Comparison of ENCODE assay signal across 1 cellular context in the genomic region with DNA sequence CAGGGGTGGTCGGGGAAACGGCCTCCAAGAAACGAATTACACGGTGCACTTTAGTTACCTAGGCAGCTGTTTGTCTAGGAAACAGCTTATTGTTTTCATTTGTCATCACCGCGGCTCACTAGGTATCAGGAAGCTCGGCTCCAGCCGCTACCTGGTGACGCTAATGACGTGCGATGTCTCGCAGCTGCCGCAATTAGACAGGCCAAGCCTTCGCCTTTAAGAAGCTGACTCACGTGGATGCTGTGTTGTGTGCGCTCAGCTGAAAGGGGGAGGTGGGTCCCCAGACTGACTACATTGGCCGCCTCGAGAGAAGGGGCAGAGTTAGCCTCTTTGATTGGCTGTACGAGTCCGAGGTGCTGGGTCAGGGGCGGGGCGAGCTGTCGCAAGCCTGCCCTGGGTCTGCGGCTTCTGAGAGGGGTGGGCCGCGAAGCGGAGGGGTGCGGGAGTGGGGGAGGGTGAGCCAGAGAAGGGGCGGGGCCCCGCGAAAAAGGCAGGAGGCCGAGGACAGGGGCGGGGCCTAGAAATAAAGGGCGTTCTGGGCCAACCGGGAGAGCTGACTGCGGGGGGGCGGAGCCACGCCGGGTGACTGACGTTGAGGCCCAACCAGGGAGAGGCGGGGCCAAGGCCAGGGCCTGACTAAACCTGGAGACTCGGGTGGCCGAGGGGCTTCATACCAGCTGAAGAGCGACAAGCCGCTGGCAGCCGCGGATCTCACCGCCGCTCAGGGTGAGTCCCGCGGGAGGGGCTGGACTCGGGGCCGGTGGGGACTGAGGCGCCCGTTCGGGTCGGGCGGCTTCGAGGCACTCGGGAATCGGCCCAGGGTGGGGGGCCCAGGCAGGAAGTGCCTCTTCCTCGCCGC.
A peak's percentile ranks its signal among the peaks of the same experiment; 100 is the strongest.
TF ChIP-seq lines count a peak whose summit lies in the region.

A gene (plus strand): TSS at position 671 of the 859 bp plus-strand sequence. CDS start 9,645 bp downstream, outside the sequence.

TF ChIP-seq in K562, 482 proteins besides CTCF, POLR2A, EP300 and RAD21 (continued from another document and continues in another):
- TF ChIP-seq, protein P1, sequence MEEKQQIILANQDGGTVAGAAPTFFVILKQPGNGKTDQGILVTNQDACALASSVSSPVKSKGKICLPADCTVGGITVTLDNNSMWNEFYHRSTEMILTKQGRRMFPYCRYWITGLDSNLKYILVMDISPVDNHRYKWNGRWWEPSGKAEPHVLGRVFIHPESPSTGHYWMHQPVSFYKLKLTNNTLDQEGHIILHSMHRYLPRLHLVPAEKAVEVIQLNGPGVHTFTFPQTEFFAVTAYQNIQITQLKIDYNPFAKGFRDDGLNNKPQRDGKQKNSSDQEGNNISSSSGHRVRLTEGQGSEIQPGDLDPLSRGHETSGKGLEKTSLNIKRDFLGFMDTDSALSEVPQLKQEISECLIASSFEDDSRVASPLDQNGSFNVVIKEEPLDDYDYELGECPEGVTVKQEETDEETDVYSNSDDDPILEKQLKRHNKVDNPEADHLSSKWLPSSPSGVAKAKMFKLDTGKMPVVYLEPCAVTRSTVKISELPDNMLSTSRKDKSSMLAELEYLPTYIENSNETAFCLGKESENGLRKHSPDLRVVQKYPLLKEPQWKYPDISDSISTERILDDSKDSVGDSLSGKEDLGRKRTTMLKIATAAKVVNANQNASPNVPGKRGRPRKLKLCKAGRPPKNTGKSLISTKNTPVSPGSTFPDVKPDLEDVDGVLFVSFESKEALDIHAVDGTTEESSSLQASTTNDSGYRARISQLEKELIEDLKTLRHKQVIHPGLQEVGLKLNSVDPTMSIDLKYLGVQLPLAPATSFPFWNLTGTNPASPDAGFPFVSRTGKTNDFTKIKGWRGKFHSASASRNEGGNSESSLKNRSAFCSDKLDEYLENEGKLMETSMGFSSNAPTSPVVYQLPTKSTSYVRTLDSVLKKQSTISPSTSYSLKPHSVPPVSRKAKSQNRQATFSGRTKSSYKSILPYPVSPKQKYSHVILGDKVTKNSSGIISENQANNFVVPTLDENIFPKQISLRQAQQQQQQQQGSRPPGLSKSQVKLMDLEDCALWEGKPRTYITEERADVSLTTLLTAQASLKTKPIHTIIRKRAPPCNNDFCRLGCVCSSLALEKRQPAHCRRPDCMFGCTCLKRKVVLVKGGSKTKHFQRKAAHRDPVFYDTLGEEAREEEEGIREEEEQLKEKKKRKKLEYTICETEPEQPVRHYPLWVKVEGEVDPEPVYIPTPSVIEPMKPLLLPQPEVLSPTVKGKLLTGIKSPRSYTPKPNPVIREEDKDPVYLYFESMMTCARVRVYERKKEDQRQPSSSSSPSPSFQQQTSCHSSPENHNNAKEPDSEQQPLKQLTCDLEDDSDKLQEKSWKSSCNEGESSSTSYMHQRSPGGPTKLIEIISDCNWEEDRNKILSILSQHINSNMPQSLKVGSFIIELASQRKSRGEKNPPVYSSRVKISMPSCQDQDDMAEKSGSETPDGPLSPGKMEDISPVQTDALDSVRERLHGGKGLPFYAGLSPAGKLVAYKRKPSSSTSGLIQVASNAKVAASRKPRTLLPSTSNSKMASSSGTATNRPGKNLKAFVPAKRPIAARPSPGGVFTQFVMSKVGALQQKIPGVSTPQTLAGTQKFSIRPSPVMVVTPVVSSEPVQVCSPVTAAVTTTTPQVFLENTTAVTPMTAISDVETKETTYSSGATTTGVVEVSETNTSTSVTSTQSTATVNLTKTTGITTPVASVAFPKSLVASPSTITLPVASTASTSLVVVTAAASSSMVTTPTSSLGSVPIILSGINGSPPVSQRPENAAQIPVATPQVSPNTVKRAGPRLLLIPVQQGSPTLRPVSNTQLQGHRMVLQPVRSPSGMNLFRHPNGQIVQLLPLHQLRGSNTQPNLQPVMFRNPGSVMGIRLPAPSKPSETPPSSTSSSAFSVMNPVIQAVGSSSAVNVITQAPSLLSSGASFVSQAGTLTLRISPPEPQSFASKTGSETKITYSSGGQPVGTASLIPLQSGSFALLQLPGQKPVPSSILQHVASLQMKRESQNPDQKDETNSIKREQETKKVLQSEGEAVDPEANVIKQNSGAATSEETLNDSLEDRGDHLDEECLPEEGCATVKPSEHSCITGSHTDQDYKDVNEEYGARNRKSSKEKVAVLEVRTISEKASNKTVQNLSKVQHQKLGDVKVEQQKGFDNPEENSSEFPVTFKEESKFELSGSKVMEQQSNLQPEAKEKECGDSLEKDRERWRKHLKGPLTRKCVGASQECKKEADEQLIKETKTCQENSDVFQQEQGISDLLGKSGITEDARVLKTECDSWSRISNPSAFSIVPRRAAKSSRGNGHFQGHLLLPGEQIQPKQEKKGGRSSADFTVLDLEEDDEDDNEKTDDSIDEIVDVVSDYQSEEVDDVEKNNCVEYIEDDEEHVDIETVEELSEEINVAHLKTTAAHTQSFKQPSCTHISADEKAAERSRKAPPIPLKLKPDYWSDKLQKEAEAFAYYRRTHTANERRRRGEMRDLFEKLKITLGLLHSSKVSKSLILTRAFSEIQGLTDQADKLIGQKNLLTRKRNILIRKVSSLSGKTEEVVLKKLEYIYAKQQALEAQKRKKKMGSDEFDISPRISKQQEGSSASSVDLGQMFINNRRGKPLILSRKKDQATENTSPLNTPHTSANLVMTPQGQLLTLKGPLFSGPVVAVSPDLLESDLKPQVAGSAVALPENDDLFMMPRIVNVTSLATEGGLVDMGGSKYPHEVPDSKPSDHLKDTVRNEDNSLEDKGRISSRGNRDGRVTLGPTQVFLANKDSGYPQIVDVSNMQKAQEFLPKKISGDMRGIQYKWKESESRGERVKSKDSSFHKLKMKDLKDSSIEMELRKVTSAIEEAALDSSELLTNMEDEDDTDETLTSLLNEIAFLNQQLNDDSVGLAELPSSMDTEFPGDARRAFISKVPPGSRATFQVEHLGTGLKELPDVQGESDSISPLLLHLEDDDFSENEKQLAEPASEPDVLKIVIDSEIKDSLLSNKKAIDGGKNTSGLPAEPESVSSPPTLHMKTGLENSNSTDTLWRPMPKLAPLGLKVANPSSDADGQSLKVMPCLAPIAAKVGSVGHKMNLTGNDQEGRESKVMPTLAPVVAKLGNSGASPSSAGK (IDR thresholded peaks at IDR 0.05), result peak; percentile 87
- TF ChIP-seq MAFF (IDR thresholded peaks at IDR 0.05; ENCODE audit: low read length) (no peak), SIN3A (IDR thresholded peaks at IDR 0.05; ENCODE audit: borderline replicate concordance in 2 of 2, control insufficient read depth in 1 of 2, low read depth in 2 of 2, low read length in 2 of 2) (peak; percentile 72 to 90; a peak in 2 of 4 replicates), RHOXF2B (CRISPR knock-in tag; conservative IDR thresholded peaks at IDR 0.05) (no peak), ZNF134 (CRISPR knock-in tag; conservative IDR thresholded peaks at IDR 0.05) (no peak), ZNF41 (CRISPR knock-in tag; conservative IDR thresholded peaks at IDR 0.05) (no peak), ZNF282 (CRISPR knock-in tag; IDR thresholded peaks at IDR 0.05) (0 out of 2 replicates have a peak, but pooled peaks have one; percentile 41), SREBF2 (CRISPR knock-in tag; IDR thresholded peaks at IDR 0.05) (no peak), MCM5 (IDR thresholded peaks at IDR 0.05; ENCODE audit: low read depth) (no peak), GATAD2B (IDR thresholded peaks at IDR 0.05; ENCODE audit: borderline replicate concordance) (no peak), OTX1 (CRISPR knock-in tag; IDR thresholded peaks at IDR 0.05) (no peak), TBL1XR1 (IDR thresholded peaks at IDR 0.05; ENCODE audit: low read length in 2 of 2) (peak in 1 of 2 experiments; percentile 57; a peak in 2 of 4 replicates), SRSF3 (IDR thresholded peaks at IDR 0.05; ENCODE audit: insufficient read depth, low read length) (no peak), SMC3 (conservative IDR thresholded peaks at IDR 0.05; ENCODE audit: insufficient read depth, low read depth, low read length) (no peak), FUS (optimal IDR thresholded peaks at IDR 0.05; ENCODE audit: low read depth, low read length) (no peak), SP1 (CRISPR knock-in tag; IDR thresholded peaks at IDR 0.05) (peak; percentile 83), ZNF217 (CRISPR knock-in tag; IDR thresholded peaks at IDR 0.05) (no peak), TRIM24 (IDR thresholded peaks at IDR 0.05) (no peak), MTA3 (IDR thresholded peaks at IDR 0.05; ENCODE audit: borderline replicate concordance) (peak; percentile 33; the same call in 1 of the 2 replicates), MCM7 (IDR thresholded peaks at IDR 0.05) (no peak)
- TF ChIP-seq, protein P2, sequence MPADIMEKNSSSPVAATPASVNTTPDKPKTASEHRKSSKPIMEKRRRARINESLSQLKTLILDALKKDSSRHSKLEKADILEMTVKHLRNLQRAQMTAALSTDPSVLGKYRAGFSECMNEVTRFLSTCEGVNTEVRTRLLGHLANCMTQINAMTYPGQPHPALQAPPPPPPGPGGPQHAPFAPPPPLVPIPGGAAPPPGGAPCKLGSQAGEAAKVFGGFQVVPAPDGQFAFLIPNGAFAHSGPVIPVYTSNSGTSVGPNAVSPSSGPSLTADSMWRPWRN (IDR thresholded peaks at IDR 0.05; ENCODE audit: low read depth), result no peak
- TF ChIP-seq, protein P3, sequence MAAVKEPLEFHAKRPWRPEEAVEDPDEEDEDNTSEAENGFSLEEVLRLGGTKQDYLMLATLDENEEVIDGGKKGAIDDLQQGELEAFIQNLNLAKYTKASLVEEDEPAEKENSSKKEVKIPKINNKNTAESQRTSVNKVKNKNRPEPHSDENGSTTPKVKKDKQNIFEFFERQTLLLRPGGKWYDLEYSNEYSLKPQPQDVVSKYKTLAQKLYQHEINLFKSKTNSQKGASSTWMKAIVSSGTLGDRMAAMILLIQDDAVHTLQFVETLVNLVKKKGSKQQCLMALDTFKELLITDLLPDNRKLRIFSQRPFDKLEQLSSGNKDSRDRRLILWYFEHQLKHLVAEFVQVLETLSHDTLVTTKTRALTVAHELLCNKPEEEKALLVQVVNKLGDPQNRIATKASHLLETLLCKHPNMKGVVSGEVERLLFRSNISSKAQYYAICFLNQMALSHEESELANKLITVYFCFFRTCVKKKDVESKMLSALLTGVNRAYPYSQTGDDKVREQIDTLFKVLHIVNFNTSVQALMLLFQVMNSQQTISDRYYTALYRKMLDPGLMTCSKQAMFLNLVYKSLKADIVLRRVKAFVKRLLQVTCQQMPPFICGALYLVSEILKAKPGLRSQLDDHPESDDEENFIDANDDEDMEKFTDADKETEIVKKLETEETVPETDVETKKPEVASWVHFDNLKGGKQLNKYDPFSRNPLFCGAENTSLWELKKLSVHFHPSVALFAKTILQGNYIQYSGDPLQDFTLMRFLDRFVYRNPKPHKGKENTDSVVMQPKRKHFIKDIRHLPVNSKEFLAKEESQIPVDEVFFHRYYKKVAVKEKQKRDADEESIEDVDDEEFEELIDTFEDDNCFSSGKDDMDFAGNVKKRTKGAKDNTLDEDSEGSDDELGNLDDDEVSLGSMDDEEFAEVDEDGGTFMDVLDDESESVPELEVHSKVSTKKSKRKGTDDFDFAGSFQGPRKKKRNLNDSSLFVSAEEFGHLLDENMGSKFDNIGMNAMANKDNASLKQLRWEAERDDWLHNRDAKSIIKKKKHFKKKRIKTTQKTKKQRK (IDR thresholded peaks at IDR 0.05; ENCODE audit: borderline replicate concordance, low read depth, low read length), result no peak
- TF ChIP-seq, protein P4, sequence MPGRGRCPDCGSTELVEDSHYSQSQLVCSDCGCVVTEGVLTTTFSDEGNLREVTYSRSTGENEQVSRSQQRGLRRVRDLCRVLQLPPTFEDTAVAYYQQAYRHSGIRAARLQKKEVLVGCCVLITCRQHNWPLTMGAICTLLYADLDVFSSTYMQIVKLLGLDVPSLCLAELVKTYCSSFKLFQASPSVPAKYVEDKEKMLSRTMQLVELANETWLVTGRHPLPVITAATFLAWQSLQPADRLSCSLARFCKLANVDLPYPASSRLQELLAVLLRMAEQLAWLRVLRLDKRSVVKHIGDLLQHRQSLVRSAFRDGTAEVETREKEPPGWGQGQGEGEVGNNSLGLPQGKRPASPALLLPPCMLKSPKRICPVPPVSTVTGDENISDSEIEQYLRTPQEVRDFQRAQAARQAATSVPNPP (IDR thresholded peaks at IDR 0.05; ENCODE audit: borderline replicate concordance, insufficient read depth, insufficient read length), result no peak
- TF ChIP-seq, protein P5, sequence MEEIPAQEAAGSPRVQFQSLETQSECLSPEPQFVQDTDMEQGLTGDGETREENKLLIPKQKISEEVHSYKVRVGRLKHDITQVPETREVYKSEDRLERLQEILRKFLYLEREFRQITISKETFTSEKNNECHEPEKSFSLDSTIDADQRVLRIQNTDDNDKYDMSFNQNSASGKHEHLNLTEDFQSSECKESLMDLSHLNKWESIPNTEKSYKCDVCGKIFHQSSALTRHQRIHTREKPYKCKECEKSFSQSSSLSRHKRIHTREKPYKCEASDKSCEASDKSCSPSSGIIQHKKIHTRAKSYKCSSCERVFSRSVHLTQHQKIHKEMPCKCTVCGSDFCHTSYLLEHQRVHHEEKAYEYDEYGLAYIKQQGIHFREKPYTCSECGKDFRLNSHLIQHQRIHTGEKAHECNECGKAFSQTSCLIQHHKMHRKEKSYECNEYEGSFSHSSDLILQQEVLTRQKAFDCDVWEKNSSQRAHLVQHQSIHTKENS (CRISPR knock-in tag; IDR thresholded peaks at IDR 0.05), result no peak
- TF ChIP-seq, protein P6, sequence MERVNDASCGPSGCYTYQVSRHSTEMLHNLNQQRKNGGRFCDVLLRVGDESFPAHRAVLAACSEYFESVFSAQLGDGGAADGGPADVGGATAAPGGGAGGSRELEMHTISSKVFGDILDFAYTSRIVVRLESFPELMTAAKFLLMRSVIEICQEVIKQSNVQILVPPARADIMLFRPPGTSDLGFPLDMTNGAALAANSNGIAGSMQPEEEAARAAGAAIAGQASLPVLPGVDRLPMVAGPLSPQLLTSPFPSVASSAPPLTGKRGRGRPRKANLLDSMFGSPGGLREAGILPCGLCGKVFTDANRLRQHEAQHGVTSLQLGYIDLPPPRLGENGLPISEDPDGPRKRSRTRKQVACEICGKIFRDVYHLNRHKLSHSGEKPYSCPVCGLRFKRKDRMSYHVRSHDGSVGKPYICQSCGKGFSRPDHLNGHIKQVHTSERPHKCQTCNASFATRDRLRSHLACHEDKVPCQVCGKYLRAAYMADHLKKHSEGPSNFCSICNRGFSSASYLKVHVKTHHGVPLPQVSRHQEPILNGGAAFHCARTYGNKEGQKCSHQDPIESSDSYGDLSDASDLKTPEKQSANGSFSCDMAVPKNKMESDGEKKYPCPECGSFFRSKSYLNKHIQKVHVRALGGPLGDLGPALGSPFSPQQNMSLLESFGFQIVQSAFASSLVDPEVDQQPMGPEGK (CRISPR knock-in tag; IDR thresholded peaks at IDR 0.05; ENCODE audit: borderline replicate concordance), result no peak
- TF ChIP-seq, protein P7, sequence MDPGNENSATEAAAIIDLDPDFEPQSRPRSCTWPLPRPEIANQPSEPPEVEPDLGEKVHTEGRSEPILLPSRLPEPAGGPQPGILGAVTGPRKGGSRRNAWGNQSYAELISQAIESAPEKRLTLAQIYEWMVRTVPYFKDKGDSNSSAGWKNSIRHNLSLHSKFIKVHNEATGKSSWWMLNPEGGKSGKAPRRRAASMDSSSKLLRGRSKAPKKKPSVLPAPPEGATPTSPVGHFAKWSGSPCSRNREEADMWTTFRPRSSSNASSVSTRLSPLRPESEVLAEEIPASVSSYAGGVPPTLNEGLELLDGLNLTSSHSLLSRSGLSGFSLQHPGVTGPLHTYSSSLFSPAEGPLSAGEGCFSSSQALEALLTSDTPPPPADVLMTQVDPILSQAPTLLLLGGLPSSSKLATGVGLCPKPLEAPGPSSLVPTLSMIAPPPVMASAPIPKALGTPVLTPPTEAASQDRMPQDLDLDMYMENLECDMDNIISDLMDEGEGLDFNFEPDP (CRISPR knock-in tag; IDR thresholded peaks at IDR 0.05), result no peak
